8 cellular contexts compared by ENCODE assay signal in the genomic region with DNA sequence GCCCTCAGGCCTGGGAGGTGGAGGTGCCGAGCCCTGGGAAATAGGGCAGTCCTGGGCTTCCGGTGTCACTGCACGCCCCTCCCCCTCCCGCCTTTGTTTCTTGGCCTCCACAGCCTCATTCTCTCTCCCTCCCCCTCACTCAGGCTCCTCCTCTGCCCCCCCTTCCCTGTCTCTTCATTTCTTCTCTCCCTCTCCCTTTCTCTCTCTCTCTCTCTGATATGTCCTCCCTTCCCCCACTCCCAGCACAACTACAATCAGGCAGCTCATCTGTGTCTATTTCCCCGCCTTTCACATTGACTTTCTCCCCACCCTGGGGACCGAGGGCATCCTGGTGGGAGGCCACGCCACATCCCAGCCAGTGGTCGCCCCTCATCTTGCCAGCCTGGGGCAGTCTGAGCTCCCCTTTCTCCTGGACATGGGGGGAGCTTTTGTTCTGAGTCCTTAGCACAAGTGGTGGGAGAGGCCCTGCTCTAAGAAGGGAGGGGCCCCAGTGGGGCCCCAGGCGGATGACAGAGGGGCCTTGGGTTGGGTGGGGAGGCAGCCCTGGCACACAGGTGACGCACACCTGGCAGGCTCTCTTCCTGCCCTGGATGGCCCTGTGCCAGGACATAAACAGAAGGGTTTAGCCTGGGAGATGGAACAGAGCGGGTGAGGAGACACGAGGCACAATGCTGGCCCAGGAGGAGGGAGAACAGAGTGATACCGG. TPM values are rescaled to one million over a fixed set of nuclear protein-coding genes. Genes with fewer than 3 reads are reported as not detected.
DNase-seq lines count a peak whose midpoint lies in the region; ATAC-seq, FAIRE-seq and TF ChIP-seq lines count a peak whose summit lies in the region.

No MANE protein-coding gene starts in this region.

- TF ChIP-seq EP300 in K562 (IDR thresholded peaks at IDR 0.05; ENCODE audit: low read length), result peak; percentile 45; the same call in 1 of the 2 replicates

- TF ChIP-seq CTCF in Peyer's patch (IDR thresholded peaks at IDR 0.05), result no peak
- no peak for TF ChIP-seq CTCF in K562 (IDR thresholded peaks at IDR 0.05 in 2 of 3, conservative IDR thresholded peaks at IDR 0.05 in 1 of 3; ENCODE audit: insufficient read depth in 2 of 3, low read depth in 1 of 3, low read length in 3 of 3)
- TF ChIP-seq CTCF in liver (IDR thresholded peaks at IDR 0.05; ENCODE audit: low read depth, low read length, missing input control), result no peak
- TF ChIP-seq CTCF in tibial artery (IDR thresholded peaks at IDR 0.05), result no peak

- BruUV-seq in K562 (replicated peaks; lab: Mats Ljungman, UMichigan), result no TSS peak

- no peaks in the 10 kb centered on the region for H4K20me1 ChIP-seq in K562 (replicated peaks; ENCODE audit: control insufficient read depth, insufficient read depth, low read length)

- peak overlapping the region; percentile 83 for H3K27ac ChIP-seq in HUES64 (ENCODE audit: low read depth, low read length)
- H3K27ac ChIP-seq in Peyer's patch, result peak overlapping the region; percentile 72 to 83 (median 76)
- H3K27ac ChIP-seq in K562 (ENCODE audit: extremely low read depth, low read depth, low read length), result peak overlapping the region; percentile 85
- H3K27ac ChIP-seq in liver (ENCODE audit: low read depth in 1 of 2, low read length in 2 of 2), result peak overlapping the region; percentile 10 to 65
- no peak overlapping the region for H3K27ac ChIP-seq in tibial artery

- H3K9ac ChIP-seq in HUES64 (ENCODE audit: low read depth, low read length) (peak overlapping the region; percentile 64), K562 (ENCODE audit: insufficient read depth in 1 of 2, low read depth in 2 of 2, low read length in 2 of 2) (peak overlapping the region; percentile 68 to 80), liver (ENCODE audit: low read depth in 1 of 2, low read length in 2 of 2) (no peak overlapping the region)

- H3K27me3 ChIP-seq in HUES64 (ENCODE audit: insufficient read depth, low read length) (no peaks in the 10 kb centered on the region), Peyer's patch (no peaks in the 10 kb centered on the region), K562 (ENCODE audit: control insufficient read depth in 2 of 2, insufficient read depth in 2 of 2, low read length in 2 of 2) (no peaks in the 10 kb centered on the region), liver (ENCODE audit: control insufficient read depth in 4 of 4, insufficient read depth in 4 of 4, low read length in 3 of 4) (no peaks in the 10 kb centered on the region), tibial artery (no peaks in the 10 kb centered on the region)

- H3K4me1 ChIP-seq in HUES64 (ENCODE audit: insufficient read depth, low read length) (peaks cover 47% of the 10 kb centered on the region), Peyer's patch (peaks cover 18 to 66% (median 31%) of the 10 kb centered on the region in 4 donors), K562 (replicated peaks in 1 of 2; ENCODE audit: control insufficient read depth in 2 of 2, insufficient read depth in 2 of 2, low read length in 2 of 2) (peaks cover 52 to 57% of the 10 kb centered on the region in 2 experiments), liver (ENCODE audit: control insufficient read depth in 4 of 4, insufficient read depth in 4 of 4, low read length in 3 of 4) (peaks cover 0 to 14% (median 3%) of the 10 kb centered on the region in 4 donors), tibial artery (peaks cover 0 to 49% (median 30%) of the 10 kb centered on the region in 4 donors)

- TF ChIP-seq POLR2A in Peyer's patch (IDR thresholded peaks at IDR 0.05) (peak in 1 of 2 donors; percentile 32), K562 (conservative IDR thresholded peaks at IDR 0.05) (peak; percentile 37; the same call in 1 of the 2 replicates)

- DNase-seq in Peyer's patch, result peak; percentile 44 to 90 (median 88)
- peak; percentile 79 to 93 (median 86) for DNase-seq in K562 (ENCODE audit: extremely low read depth in 1 of 4, low spot score in 3 of 4)
- DNase-seq in stimulated activated naive CD4-positive, alpha-beta T cell (lab: John Stamatoyannopoulos, UW), result peak in 5 of 6 experiments; percentile 5 to 46 (median 23)
- DNase-seq in tibial artery, result no peak
- no peak for DNase-seq in 8988T
- no peak for DNase-seq in GOT3 (lab: John Stamatoyannopoulos, UW)

- H3K36me3 ChIP-seq in HUES64 (ENCODE audit: insufficient read depth, low read length) (no peaks in the 10 kb centered on the region), Peyer's patch (no peaks in the 10 kb centered on the region), K562 (ENCODE audit: control insufficient read depth, insufficient read depth, low read length) (no peaks in the 10 kb centered on the region), liver (ENCODE audit: control insufficient read depth in 4 of 4, insufficient read depth in 3 of 4, low read depth in 1 of 4, low read length in 3 of 4) (no peaks in the 10 kb centered on the region), tibial artery (peaks cover 0 to 6% (median 3%) of the 10 kb centered on the region in 3 donors)

- peak; percentile 81 for FAIRE-seq in K562 (lab: Jason Lieb, UNC)

- H2AFZ ChIP-seq in K562 (ENCODE audit: low read depth, low read length), result peak overlapping the region; percentile 80

- H3K9me3 ChIP-seq in HUES64 (ENCODE audit: insufficient read depth, low read depth, low read length), result no peaks in the 10 kb centered on the region
- H3K9me3 ChIP-seq in Peyer's patch, result no peaks in the 10 kb centered on the region
- no peaks in the 10 kb centered on the region for H3K9me3 ChIP-seq in K562 (replicated peaks; ENCODE audit: control insufficient read depth, insufficient read depth, low read depth, low read length)
- H3K9me3 ChIP-seq in liver (ENCODE audit: control insufficient read depth in 4 of 4, low read length in 3 of 4), result no peaks in the 10 kb centered on the region
- H3K9me3 ChIP-seq in tibial artery, result no peaks in the 10 kb centered on the region

- in situ Hi-C loops in K562 (cut with MboI), result no loop called here

- intact Hi-C loops in K562 (cut with micrococcal nuclease) (no loop called here), tibial artery (cut with DNase I; ENCODE audit: low total_unique reads) (loop anchor here (10.0 kb wide), 1 partner anchor 57 kb away; the partner anchor contains the start of gene ZNF710)

- no peaks in the 10 kb centered on the region for H3K9me1 ChIP-seq in K562 (ENCODE audit: control insufficient read depth, insufficient read depth, low read length)

- H3K4me3 ChIP-seq in HUES64 (ENCODE audit: low read length) (no peak overlapping the region), Peyer's patch (peak overlapping the region in 1 of 4 donors; percentile 21), K562 (no peak overlapping the region), liver (ENCODE audit: low read depth in 1 of 3, low read length in 3 of 3) (no peak overlapping the region), tibial artery (no peak overlapping the region)

- POLR2A ChIA-PET in K562 (lab: Yijun Ruan, JAX), result no interaction called here

- TF ChIP-seq RAD21 in K562 (CRISPR knock-in tag; conservative IDR thresholded peaks at IDR 0.05 in 1 of 2, IDR thresholded peaks at IDR 0.05 in 1 of 2) (no peak), liver (IDR thresholded peaks at IDR 0.05) (no peak)

- H3K4me2 ChIP-seq in K562 (ENCODE audit: insufficient read depth, low read length), result peak overlapping the region; percentile 66

- peaks cover 7% of the 10 kb centered on the region; the same call in 2 of the 3 replicates for H3K79me2 ChIP-seq in K562 (ENCODE audit: control insufficient read depth, insufficient read depth, low read length)

- ATAC-seq in K562, result peak; percentile 88

- WGBS in HUES64, result 43% methylated on average over 13 of the region's 13 CpGs
- WGBS in K562 (ENCODE audit: insufficient coverage, low coverage, missing lambda C conversion rate), result 43% methylated on average over 8 of the region's 13 CpGs
- WGBS in liver, result 65% methylated on average over 13 of the region's 13 CpGs

- CTCF ChIA-PET in K562 (lab: Yijun Ruan, JAX; ENCODE audit: low intra/inter-chr PET ratio), result no interaction called here

TF ChIP-seq in K562, 482 proteins besides CTCF, POLR2A, EP300 and RAD21 (continues in another document):
- TF ChIP-seq ZNF79 (CRISPR knock-in tag; IDR thresholded peaks at IDR 0.05; ENCODE audit: low read depth) (no peak), SRSF9 (IDR thresholded peaks at IDR 0.05; ENCODE audit: borderline replicate concordance, low read depth, low read length) (no peak)

TF ChIP-seq in liver, 16 proteins besides CTCF, POLR2A, EP300 and RAD21 (continues in another document):
- TF ChIP-seq EGR1 (IDR thresholded peaks at IDR 0.05; ENCODE audit: low read depth in 2 of 2) (no peak), YY1 (IDR thresholded peaks at IDR 0.05) (no peak), TAF1 (conservative IDR thresholded peaks at IDR 0.05) (no peak), HNF4G (IDR thresholded peaks at IDR 0.05) (no peak)

RNA-seq across cellular contexts. Expression of gene IDH2, which starts 40.1 kb away (rescaled TPM):
- polyA plus RNA-seq in HUES64 (2013, experiment 1 of 2), result 57.4 TPM
- 71.4 TPM for polyA plus RNA-seq in HUES64 (2013, experiment 2 of 2)
- total RNA-seq in Peyer's patch (100 to 1,000 TPM in 3 of 4 donors, 10 to 100 TPM in 1; 89.9 to 184 (median 119) TPM), K562 (2014; rRNA removed) (59.2 and 74.5 TPM in 2 replicates), K562 (2014; rRNA removed; fragmentation: Illumina TruSeq; extraction: Trizol) (34.2 and 41.2 TPM in 2 replicates), K562 (2015; rRNA removed; fragmentation: Illumina TruSeq; extraction: Trizol) (72.3 and 72.6 TPM in 2 replicates), K562 (2021) (76.7 and 80.4 TPM in 2 replicates), liver (100 to 1,000 TPM; 149 to 318 TPM)
- total RNA-seq in K562 (2011; cell fraction: chromatin; rRNA removed; ENCODE audit: low replicate concordance), result 8.3 and 17.4 TPM in 2 replicates
- 17.3 and 17.6 TPM in 2 replicates for total RNA-seq in K562 (2011; cell fraction: nucleolus; rRNA removed)
- 13.9 and 15.0 TPM in 2 replicates for total RNA-seq in K562 (2011; cell fraction: nucleoplasm; rRNA removed)
- polyA plus RNA-seq in K562 (2011; rRNA removed) (99.9 and 181 TPM in 2 replicates), K562 (2014; fragmentation: Illumina TruSeq; extraction: Trizol) (83.0 and 84.4 TPM in 2 replicates), K562 (2014; fragmentation: Nextera tagmentation; extraction: Ambion mirVana) (1 to 10 TPM in 1 of 2 experiments, under 1 TPM in 1; 0.70 to 3.1 TPM), K562 (2014; rRNA removed) (51.1 and 52.3 TPM in 2 replicates), liver (100 to 1,000 TPM; 278 to 339 TPM)
- 113 and 128 TPM in 2 replicates for polyA plus RNA-seq in K562 (2011; cell fraction: cytosol; rRNA removed)
- 68.2 and 102 TPM in 2 replicates for polyA plus RNA-seq in K562 (2011; cell fraction: nucleus; rRNA removed)
- 68.8 and 135 TPM in 2 replicates for polyA plus RNA-seq in K562 (2012)
- 62.2 and 82.4 TPM in 2 replicates for polyA minus RNA-seq in K562 (2011; rRNA and poly(A)+ RNA removed)
- polyA minus RNA-seq in K562 (2011; cell fraction: cytosol; rRNA and poly(A)+ RNA removed), result 51.4 and 98.5 TPM in 2 replicates
- 7.0 and 20.3 TPM in 2 replicates for polyA minus RNA-seq in K562 (2011; cell fraction: nucleus; rRNA and poly(A)+ RNA removed)

Comparison
In these comparisons a context has a peak if more than half of its experiments do, and no peak if none do; other contexts are left out.
1. H3K27ac ChIP-seq: peak in HUES64 (single experiment), Peyer's patch (4 of 4), K562 (single experiment) and liver (2 of 2); none in tibial artery (0 of 2).
2. H3K9ac ChIP-seq: peak in HUES64 (single experiment) and K562 (2 of 2); none in liver (0 of 2).
3. DNase-seq: peak in Peyer's patch (3 of 3), K562 (4 of 4) and stimulated activated naive CD4-positive, alpha-beta T cell (5 of 6); none in tibial artery (0 of 2), 8988T (single experiment) and GOT3 (single experiment).